ENCODE assay signal across 8 cellular contexts in genomic region chr11:118907051-118907748, GRCh38. TPM values are rescaled to one million over a fixed set of nuclear protein-coding genes. Genes with fewer than 3 reads are reported as not detected.
DNase-seq lines count a peak whose midpoint lies in the region; ATAC-seq and TF ChIP-seq lines count a peak whose summit lies in the region.

No MANE protein-coding gene starts in this region.

- TF ChIP-seq CTCF in foreskin fibroblast (IDR thresholded peaks at IDR 0.05; ENCODE audit: low read depth, low read length) (peak; percentile 82), suprapubic skin (IDR thresholded peaks at IDR 0.05) (peak; percentile 87 to 91)

- no peak for TF ChIP-seq EP300 in suprapubic skin (IDR thresholded peaks at IDR 0.05)

- peak overlapping the region; percentile 12 for H3K4me3 Mint-ChIP-seq in activated T-helper 17 cell treated with anti-CD3 and anti-CD28 coated beads, Interleukin-2, amount 50 U/mL, for 72 hours

- H3K4me1 ChIP-seq in suprapubic skin: peaks cover 57% of the 10 kb centered on the region

- DNase-seq in A172 (ENCODE audit: low spot score) (peak; percentile 55), HuH-7.5 (ENCODE audit: low spot score) (peak; percentile 77), RKO (ENCODE audit: low spot score) (peak; percentile 63), foreskin fibroblast (peak in 1 of 2 donors; percentile 86), nucleus accumbens (lab: John Stamatoyannopoulos, UW) (peak in 53 of 56 donors; percentile 30 to 92 (median 74)), suprapubic skin (ENCODE audit: low spot score in 2 of 2) (peak in 1 of 2 donors; percentile 91)

- peaks cover 23% of the 10 kb centered on the region for H3K4me1 Mint-ChIP-seq in activated T-helper 17 cell treated with anti-CD3 and anti-CD28 coated beads, Interleukin-2, amount 50 U/mL, for 72 hours

- no peaks in the 10 kb centered on the region for H3K9me3 Mint-ChIP-seq in activated T-helper 17 cell treated with anti-CD3 and anti-CD28 coated beads, Interleukin-2, amount 50 U/mL, for 72 hours

- peaks cover 44% of the 10 kb centered on the region for H3K36me3 ChIP-seq in suprapubic skin

- H3K4me3 ChIP-seq in foreskin fibroblast (ENCODE audit: low read depth in 1 of 2, low read length in 2 of 2) (peak overlapping the region; percentile 23 to 41), suprapubic skin (peak overlapping the region; percentile 15)

- peaks cover 48% of the 10 kb centered on the region for H3K36me3 Mint-ChIP-seq in activated T-helper 17 cell treated with anti-CD3 and anti-CD28 coated beads, Interleukin-2, amount 50 U/mL, for 72 hours (ENCODE audit: low read depth)

- peak overlapping the region; percentile 35 for H3K27ac ChIP-seq in suprapubic skin

- 17% methylated on average over 16 of the region's 21 CpGs for WGBS in suprapubic skin

- TF ChIP-seq POLR2A in suprapubic skin (IDR thresholded peaks at IDR 0.05): no peak

- peak overlapping the region; percentile 87 for H3K27ac Mint-ChIP-seq in activated T-helper 17 cell treated with anti-CD3 and anti-CD28 coated beads, Interleukin-2, amount 50 U/mL, for 72 hours

- no peaks in the 10 kb centered on the region for H3K27me3 Mint-ChIP-seq in activated T-helper 17 cell treated with anti-CD3 and anti-CD28 coated beads, Interleukin-2, amount 50 U/mL, for 72 hours

- H3K9me3 ChIP-seq in suprapubic skin: no peaks in the 10 kb centered on the region

- ATAC-seq in GM18498 (IDR thresholded peaks at IDR 0.05; ENCODE audit: unreplicated experiment): peak; percentile 79
- peak; percentile 73 for ATAC-seq in activated T-helper 17 cell treated with anti-CD3 and anti-CD28 coated beads, Interleukin-2, amount 50 U/mL, for 72 hours (replicated peaks)

- H3K27me3 ChIP-seq in suprapubic skin: no peaks in the 10 kb centered on the region

RNA-seq across cellular contexts. Expression of gene BCL9L, which starts 18.5 kb away (rescaled TPM):
- 7.2 and 17.2 TPM in 2 replicates for total RNA-seq in A172 (2014; rRNA removed; shearing (Covaris generic))
- total RNA-seq in activated T-helper 17 cell treated with anti-CD3 and anti-CD28 coated beads, Interleukin-2, amount 50 U/mL, for 72 hours: 10 to 100 TPM; 30.2 to 49.6 TPM
- 10 to 100 TPM; 50.0 to 58.9 (median 56.3) TPM for total RNA-seq in suprapubic skin

RNA-seq across cellular contexts. Expression of gene CXCR5, which starts 23.5 kb away (rescaled TPM):
- total RNA-seq in A172 (2014; rRNA removed; shearing (Covaris generic)): 0.02 TPM in 1 of 2 replicates, not detected in the other
- total RNA-seq in activated T-helper 17 cell treated with anti-CD3 and anti-CD28 coated beads, Interleukin-2, amount 50 U/mL, for 72 hours: 10 to 100 TPM in 1 of 2 donors, 1 to 10 TPM in 1; 8.0 to 20.2 TPM
- not detected for total RNA-seq in suprapubic skin

RNA-seq across cellular contexts. Expression of gene UPK2, which starts 48.9 kb away (rescaled TPM):
- not detected in 2 replicates for total RNA-seq in A172 (2014; rRNA removed; shearing (Covaris generic))
- total RNA-seq in activated T-helper 17 cell treated with anti-CD3 and anti-CD28 coated beads, Interleukin-2, amount 50 U/mL, for 72 hours: 1 to 10 TPM in 1 of 2 donors, under 1 TPM in 1; 0.43 to 7.1 TPM
- not detected for total RNA-seq in suprapubic skin
